In the genomic region with DNA sequence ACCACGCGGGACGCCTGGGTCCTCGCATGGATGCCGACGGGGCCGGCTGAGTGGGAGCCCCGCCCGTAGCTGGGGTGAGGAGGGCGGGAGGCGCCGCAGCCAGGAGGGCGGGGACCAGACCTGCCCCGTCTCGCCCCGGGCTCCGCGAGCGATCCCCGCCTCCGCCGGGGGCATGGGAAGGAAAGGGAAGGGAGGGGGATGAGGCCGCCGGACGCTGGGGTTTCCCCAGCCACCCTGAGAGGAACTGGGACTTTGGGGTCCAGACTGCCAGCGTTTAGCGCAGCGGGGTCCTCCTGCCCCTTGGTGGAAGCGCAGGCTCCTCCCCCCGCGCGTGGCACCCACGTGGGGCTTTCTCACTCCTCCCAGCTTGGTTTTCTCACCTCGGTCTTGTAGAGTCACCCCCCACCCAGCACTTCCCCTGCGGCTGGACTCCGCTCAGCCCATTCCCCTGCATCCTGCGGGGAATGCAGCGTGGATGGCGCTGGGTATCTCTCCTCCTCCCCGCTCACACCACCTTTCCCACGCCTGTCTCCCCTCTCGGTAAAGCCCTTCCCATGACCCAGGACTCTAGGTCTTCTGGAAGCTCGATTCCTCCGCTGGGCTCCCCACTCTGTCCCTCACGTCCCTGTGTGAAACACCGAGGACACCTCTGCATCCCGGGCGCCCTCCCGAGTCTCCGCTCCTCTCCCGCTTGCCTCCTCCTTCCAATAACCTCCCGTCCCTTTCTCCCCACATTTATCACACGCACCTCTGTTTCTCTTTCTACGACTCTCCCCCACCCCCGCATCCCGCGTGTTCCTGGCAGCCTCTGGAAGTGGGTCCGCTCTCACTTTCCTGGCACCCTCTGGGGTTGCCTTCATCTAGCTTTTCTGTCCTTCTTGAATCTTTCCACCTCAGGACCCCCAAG, we compare ENCODE assay signal across 8 cellular contexts. TPM values are rescaled to one million over a fixed set of nuclear protein-coding genes. Genes with fewer than 3 reads are reported as not detected.
DNase-seq lines count a peak whose midpoint lies in the region; ATAC-seq, FAIRE-seq and TF ChIP-seq lines count a peak whose summit lies in the region.

No MANE protein-coding gene starts in this region.

- DNase-seq in GM18507 (ENCODE audit: extremely low spot score, insufficient read length, low read depth) = peak; percentile 59
- DNase-seq in SJCRH30 = no peak
- peak; percentile 47 to 78 (median 64) for DNase-seq in activated naive CD4-positive, alpha-beta T cell (lab: John Stamatoyannopoulos, UW)
- peak; percentile 84 for DNase-seq in Right ventricle myocardium superior
- peak; percentile 92 for DNase-seq in posterior vena cava (ENCODE audit: low spot score)
- DNase-seq in upper lobe of right lung = peak; percentile 88

- intact Hi-C loops in Right ventricle myocardium superior (cut with DNase I) = loop anchor here (5.0 kb wide), 1 partner anchor 39 kb away; the partner anchor contains the start of gene CCDC97
- intact Hi-C loops in posterior vena cava (cut with DNase I) = loop anchor here in 1 of 2 donors (5.0 kb wide), 1 partner anchor 39 kb away; the partner anchor contains the start of gene CCDC97
- intact Hi-C loops in upper lobe of right lung (cut with DNase I) = no loop called here

- no peaks in the 10 kb centered on the region for H3K27me3 ChIP-seq in SJCRH30
- no peaks in the 10 kb centered on the region for H3K27me3 ChIP-seq in upper lobe of right lung

- FAIRE-seq in GM18507 (lab: Jason Lieb, UNC) = peak; percentile 93

- H3K4me1 ChIP-seq in SJCRH30 = no peaks in the 10 kb centered on the region; the same call in 1 of the 2 replicates
- peaks cover 47% of the 10 kb centered on the region for H3K4me1 ChIP-seq in upper lobe of right lung

- TF ChIP-seq CTCF in upper lobe of right lung (IDR thresholded peaks at IDR 0.05) = no peak

- H3K27ac ChIP-seq in SJCRH30 = no peak overlapping the region
- H3K27ac ChIP-seq in upper lobe of right lung = peak overlapping the region; percentile 74

- H3K4me3 ChIP-seq in SJCRH30 (peak overlapping the region; percentile 88), upper lobe of right lung (peak overlapping the region; percentile 92)

- no peaks in the 10 kb centered on the region for H3K9me3 ChIP-seq in SJCRH30 (replicated peaks)
- H3K9me3 ChIP-seq in upper lobe of right lung = no peaks in the 10 kb centered on the region

- ATAC-seq in HG02885 (IDR thresholded peaks at IDR 0.05; ENCODE audit: poor library complexity, unreplicated experiment) (peak; percentile 39), Right ventricle myocardium superior (ENCODE audit: poor library complexity) (peak; percentile 64), upper lobe of right lung (peak; percentile 66), HG03135 (IDR thresholded peaks at IDR 0.05; ENCODE audit: unreplicated experiment) (no peak)

- H3K36me3 ChIP-seq in SJCRH30 (peaks cover 19% of the 10 kb centered on the region), upper lobe of right lung (peaks cover 18% of the 10 kb centered on the region)

RNA-seq across cellular contexts. Expression of gene TGFB1, which starts 2.1 kb away (rescaled TPM):
- total RNA-seq in SJCRH30 (2014; rRNA removed; shearing (Covaris generic)) = 11.0 and 12.7 TPM in 2 replicates
- total RNA-seq in Right ventricle myocardium superior = 13.1 TPM
- 10 to 100 TPM; 43.8 to 61.5 TPM for total RNA-seq in posterior vena cava
- total RNA-seq in upper lobe of right lung = 99.0 TPM

RNA-seq across cellular contexts. Expression of gene B9D2, which starts 12.4 kb away (rescaled TPM):
- 2.8 and 2.9 TPM in 2 replicates for total RNA-seq in SJCRH30 (2014; rRNA removed; shearing (Covaris generic))
- total RNA-seq in Right ventricle myocardium superior = 2.6 TPM
- total RNA-seq in posterior vena cava = 1 to 10 TPM; 3.7 to 4.2 TPM
- total RNA-seq in upper lobe of right lung = 5.5 TPM

RNA-seq across cellular contexts. Expression of gene TMEM91, which starts 24.7 kb away (rescaled TPM):
- 1.6 and 1.7 TPM in 2 replicates for total RNA-seq in SJCRH30 (2014; rRNA removed; shearing (Covaris generic))
- 3.5 TPM for total RNA-seq in Right ventricle myocardium superior
- 1 to 10 TPM; 6.4 to 8.3 TPM for total RNA-seq in posterior vena cava
- total RNA-seq in upper lobe of right lung = 19.5 TPM

RNA-seq across cellular contexts. Expression of gene CCDC97, which starts 41.6 kb away (rescaled TPM):
- total RNA-seq in SJCRH30 (2014; rRNA removed; shearing (Covaris generic)) = 19.6 and 20.0 TPM in 2 replicates
- 14.3 TPM for total RNA-seq in Right ventricle myocardium superior
- 10 to 100 TPM; 17.5 to 23.9 TPM for total RNA-seq in posterior vena cava
- 31.9 TPM for total RNA-seq in upper lobe of right lung

RNA-seq across cellular contexts. Expression of gene EXOSC5, which starts 45.6 kb away (rescaled TPM):
- total RNA-seq in SJCRH30 (2014; rRNA removed; shearing (Covaris generic)) = 59.9 and 68.6 TPM in 2 replicates
- total RNA-seq in Right ventricle myocardium superior = 17.4 TPM
- total RNA-seq in posterior vena cava = 1 to 10 TPM; 7.2 to 7.3 TPM
- 12.4 TPM for total RNA-seq in upper lobe of right lung

Comparison
In these comparisons a context has a peak if more than half of its experiments do, and no peak if none do; other contexts are left out.
1. DNase-seq: peak in GM18507 (single experiment), activated naive CD4-positive, alpha-beta T cell (4 of 4), Right ventricle myocardium superior (single experiment), posterior vena cava (single experiment) and upper lobe of right lung (single experiment); none in SJCRH30 (0 of 2).